In genomic region chr19:29645491-29645867, GRCh38 we compare ENCODE assay signal across 15 cellular contexts. TPM values are rescaled to one million over a fixed set of nuclear protein-coding genes. Genes with fewer than 3 reads are reported as not detected.
DNase-seq lines count a peak whose midpoint lies in the region; ATAC-seq and TF ChIP-seq lines count a peak whose summit lies in the region.
"Had no signal": no experiment of that assay in that cellular context is flagged by ENCODE, and none has a peak within 500 bp of the region (broad histone marks: within the 10 kb centered on the region; RNA-seq: fewer than 3 reads in every experiment).

No MANE protein-coding gene starts in this region.

- no peak for ATAC-seq in activated naive CD8-positive, alpha-beta T cell treated with anti-CD3 and anti-CD28 coated beads, Interleukin-2, amount 10 ng/mL, durations not matched to agents 7 days and 5 days (ENCODE audit: low read depth)
- no peak for ATAC-seq in activated naive CD8-positive, alpha-beta T cell treated with anti-CD3 and anti-CD28 coated beads, Interleukin-2, amount 50 U/mL, for 24 hours
- ATAC-seq in T-cell (replicated peaks in 1 of 4): no peak
- peak in 3 of 8 donors; percentile 7 to 9 (median 8) for ATAC-seq in heart right ventricle

- no peaks in the 10 kb centered on the region for H3K9me3 Mint-ChIP-seq in activated naive CD8-positive, alpha-beta T cell treated with anti-CD3 and anti-CD28 coated beads, Interleukin-2, amount 10 ng/mL, durations not matched to agents 7 days and 5 days
- H3K9me3 Mint-ChIP-seq in activated naive CD8-positive, alpha-beta T cell treated with anti-CD3 and anti-CD28 coated beads, Interleukin-2, amount 50 U/mL, for 24 hours: no peaks in the 10 kb centered on the region
- H3K9me3 Mint-ChIP-seq in T-cell: no peaks in the 10 kb centered on the region
- H3K9me3 Mint-ChIP-seq: activated CD4-positive, alpha-beta T cell treated with anti-CD3 and anti-CD28 coated beads, Interleukin-2, amount 10 ng/mL, durations not matched to agents 24 days and 14 days; naive thymus-derived CD8-positive, alpha-beta T cell had no signal

- DNase-seq in activated naive CD8-positive, alpha-beta T cell treated with anti-CD3 and anti-CD28 coated beads, Interleukin-2, amount 10 ng/mL, durations not matched to agents 7 days and 5 days: peak; percentile 5
- DNase-seq in activated naive CD8-positive, alpha-beta T cell treated with anti-CD3 and anti-CD28 coated beads, Interleukin-2, amount 50 U/mL, for 24 hours: no peak
- DNase-seq in T-cell: no peak
- no peak for DNase-seq in heart right ventricle
- DNase-seq in smooth muscle cell (lab: John Stamatoyannopoulos, UW; ENCODE audit: unreplicated experiment): no peak
- DNase-seq in pons (ENCODE audit: low spot score): no peak
- DNase-seq in SW 1271 (lab: John Stamatoyannopoulos, UW): no peak
- no peak for DNase-seq in stimulated activated naive CD4-positive, alpha-beta T cell treated with Interleukin-2 at 50 U/mL for 16 hours (lab: John Stamatoyannopoulos, UW)
- DNase-seq: COR-L47; KG1; naive thymus-derived CD8-positive, alpha-beta T cell; T1000 had no signal

- CTCF ChIA-PET in T-cell (lab: Charles Lee): no interaction called here

- no peak overlapping the region for H3K27ac Mint-ChIP-seq in activated naive CD8-positive, alpha-beta T cell treated with anti-CD3 and anti-CD28 coated beads, Interleukin-2, amount 10 ng/mL, durations not matched to agents 7 days and 5 days
- H3K27ac Mint-ChIP-seq in activated naive CD8-positive, alpha-beta T cell treated with anti-CD3 and anti-CD28 coated beads, Interleukin-2, amount 50 U/mL, for 24 hours: no peak overlapping the region
- H3K27ac Mint-ChIP-seq in T-cell: peak overlapping the region; percentile 30 to 33
- H3K27ac Mint-ChIP-seq: activated CD4-positive, alpha-beta T cell treated with anti-CD3 and anti-CD28 coated beads, Interleukin-2, amount 10 ng/mL, durations not matched to agents 24 days and 14 days had no signal

- H3K4me3 ChIP-seq in heart right ventricle (no peak overlapping the region), smooth muscle cell (no peak overlapping the region)
- H3K4me3 ChIP-seq: adrenal gland, lung had no signal

- H3K79me2 ChIP-seq in smooth muscle cell (ENCODE audit: low read depth): no peaks in the 10 kb centered on the region

- no peak overlapping the region for H2AFZ ChIP-seq in smooth muscle cell (ENCODE audit: low read depth)

- H3K4me1 Mint-ChIP-seq in activated naive CD8-positive, alpha-beta T cell treated with anti-CD3 and anti-CD28 coated beads, Interleukin-2, amount 10 ng/mL, durations not matched to agents 7 days and 5 days: peaks cover 16% of the 10 kb centered on the region
- H3K4me1 Mint-ChIP-seq in activated naive CD8-positive, alpha-beta T cell treated with anti-CD3 and anti-CD28 coated beads, Interleukin-2, amount 50 U/mL, for 24 hours: peaks cover 13% of the 10 kb centered on the region
- peaks cover 13 to 18% (median 17%) of the 10 kb centered on the region in 3 donors for H3K4me1 Mint-ChIP-seq in T-cell

- TF ChIP-seq CTCF in heart right ventricle (IDR thresholded peaks at IDR 0.05) (no peak), smooth muscle cell (IDR thresholded peaks at IDR 0.05; ENCODE audit: borderline replicate concordance, insufficient read depth, poor library complexity, severe bottlenecking) (no peak)

- no peaks in the 10 kb centered on the region for H4K20me1 ChIP-seq in smooth muscle cell (ENCODE audit: low read depth)

- POLR2A ChIA-PET in activated naive CD8-positive, alpha-beta T cell treated with anti-CD3 and anti-CD28 coated beads, Interleukin-2, amount 10 ng/mL, durations not matched to agents 7 days and 5 days (lab: Charles Lee): no interaction called here
- POLR2A ChIA-PET in T-cell (lab: Charles Lee): no interaction called here

- H3K4me1 ChIP-seq in heart right ventricle (peaks cover 6 to 24% (median 16%) of the 10 kb centered on the region in 9 donors), smooth muscle cell (ENCODE audit: low read depth) (no peaks in the 10 kb centered on the region)

- no peaks in the 10 kb centered on the region for H3F3A ChIP-seq in smooth muscle cell (ENCODE audit: low read depth)

- H3K27me3 Mint-ChIP-seq in activated naive CD8-positive, alpha-beta T cell treated with anti-CD3 and anti-CD28 coated beads, Interleukin-2, amount 10 ng/mL, durations not matched to agents 7 days and 5 days: peaks cover 11% of the 10 kb centered on the region
- peaks cover 2% of the 10 kb centered on the region for H3K27me3 Mint-ChIP-seq in activated naive CD8-positive, alpha-beta T cell treated with anti-CD3 and anti-CD28 coated beads, Interleukin-2, amount 50 U/mL, for 24 hours
- no peaks in the 10 kb centered on the region for H3K27me3 Mint-ChIP-seq in T-cell
- H3K27me3 Mint-ChIP-seq: naive thymus-derived CD8-positive, alpha-beta T cell had no signal

- 24 to 31% methylated on average over 5 of the region's 5 CpGs for WGBS in heart right ventricle, 2 donors
- WGBS in smooth muscle cell (ENCODE audit: low lambda C conversion rate): 32% methylated on average over 5 of the region's 5 CpGs

- peak overlapping the region; percentile 4 for H3K4me2 ChIP-seq in smooth muscle cell

- intact Hi-C loops in heart right ventricle (cut with DNase I): no loop called here

- H3K27ac ChIP-seq in heart right ventricle: peak overlapping the region in 6 of 10 donors; percentile 44 to 80 (median 70)
- no peak overlapping the region for H3K27ac ChIP-seq in smooth muscle cell (ENCODE audit: low read depth)
- H3K27ac ChIP-seq: adrenal gland had no signal

- H3K36me3 Mint-ChIP-seq in activated naive CD8-positive, alpha-beta T cell treated with anti-CD3 and anti-CD28 coated beads, Interleukin-2, amount 10 ng/mL, durations not matched to agents 7 days and 5 days: peaks cover 2% of the 10 kb centered on the region
- H3K36me3 Mint-ChIP-seq in activated naive CD8-positive, alpha-beta T cell treated with anti-CD3 and anti-CD28 coated beads, Interleukin-2, amount 50 U/mL, for 24 hours (ENCODE audit: low read depth): no peaks in the 10 kb centered on the region
- H3K36me3 Mint-ChIP-seq in T-cell: no peaks in the 10 kb centered on the region
- H3K36me3 Mint-ChIP-seq: naive thymus-derived CD8-positive, alpha-beta T cell had no signal

- H3K9me3 ChIP-seq in heart right ventricle: no peaks in the 10 kb centered on the region
- H3K9me3 ChIP-seq in smooth muscle cell (replicated peaks; ENCODE audit: low read depth): no peaks in the 10 kb centered on the region
- H3K9me3 ChIP-seq: adrenal gland had no signal

- no peak overlapping the region for H3K9ac ChIP-seq in smooth muscle cell (ENCODE audit: low read depth)

- H3K27me3 ChIP-seq in heart right ventricle (no peaks in the 10 kb centered on the region), smooth muscle cell (ENCODE audit: low read depth) (no peaks in the 10 kb centered on the region)
- H3K27me3 ChIP-seq: adrenal gland had no signal

- H3K36me3 ChIP-seq in heart right ventricle: no peaks in the 10 kb centered on the region
- no peaks in the 10 kb centered on the region for H3K36me3 ChIP-seq in smooth muscle cell (ENCODE audit: low read depth)
- H3K36me3 ChIP-seq: adrenal gland had no signal

- H3K4me3 Mint-ChIP-seq in activated naive CD8-positive, alpha-beta T cell treated with anti-CD3 and anti-CD28 coated beads, Interleukin-2, amount 10 ng/mL, durations not matched to agents 7 days and 5 days: peak overlapping the region; percentile 42
- H3K4me3 Mint-ChIP-seq in activated naive CD8-positive, alpha-beta T cell treated with anti-CD3 and anti-CD28 coated beads, Interleukin-2, amount 50 U/mL, for 24 hours: no peak overlapping the region
- peak overlapping the region in 1 of 3 donors; percentile 55 for H3K4me3 Mint-ChIP-seq in T-cell

RNA-seq across cellular contexts. Expression of gene PLEKHF1, which starts 19.8 kb away (rescaled TPM):
- total RNA-seq in activated naive CD8-positive, alpha-beta T cell treated with anti-CD3 and anti-CD28 coated beads, Interleukin-2, amount 10 ng/mL, durations not matched to agents 7 days and 5 days: 10 to 100 TPM; 33.3 to 35.9 TPM
- total RNA-seq in T-cell (10 to 100 TPM; 13.2 to 42.6 (median 34.5) TPM), heart right ventricle (10 to 100 TPM in 9 of 10 donors, 1 to 10 TPM in 1; 7.0 to 38.8 (median 16.5) TPM), smooth muscle cell (2.2 and 2.3 TPM in 2 replicates)
- polyA plus RNA-seq in heart right ventricle (10 to 100 TPM; 38.8 to 47.9 TPM), smooth muscle cell (4.0 and 6.9 TPM in 2 replicates)

RNA-seq across cellular contexts. Expression of gene POP4, which starts 39.4 kb away (rescaled TPM):
- 10 to 100 TPM; 79.9 to 80.3 TPM for total RNA-seq in activated naive CD8-positive, alpha-beta T cell treated with anti-CD3 and anti-CD28 coated beads, Interleukin-2, amount 10 ng/mL, durations not matched to agents 7 days and 5 days
- total RNA-seq in T-cell: 10 to 100 TPM; 43.7 to 59.6 (median 55.5) TPM
- 10 to 100 TPM; 46.6 to 61.2 (median 51.7) TPM for total RNA-seq in heart right ventricle
- polyA plus RNA-seq in heart right ventricle: 100 to 1,000 TPM in 1 of 2 donors, 10 to 100 TPM in 1; 49.4 to 108 TPM
- total RNA-seq in smooth muscle cell: 54.4 and 68.8 TPM in 2 replicates
- 90.6 and 94.9 TPM in 2 replicates for polyA plus RNA-seq in smooth muscle cell

Comparison
In these comparisons a context has a peak if more than half of its experiments do, and no peak if none do; other contexts are left out.
1. H3K27ac Mint-ChIP-seq: peak in T-cell (2 of 2); none in activated naive CD8-positive, alpha-beta T cell treated with anti-CD3 and anti-CD28 coated beads, Interleukin-2, amount 10 ng/mL, durations not matched to agents 7 days and 5 days (single experiment) and activated naive CD8-positive, alpha-beta T cell treated with anti-CD3 and anti-CD28 coated beads, Interleukin-2, amount 50 U/mL, for 24 hours (single experiment).